In genomic region chr6:144493035-144493910, GRCh38 we compare ENCODE assay signal across 1 cellular context.
TF ChIP-seq lines count a peak whose summit lies in the region.

No MANE protein-coding gene starts in this region.

TF ChIP-seq in IMR-90, 13 proteins besides CTCF, POLR2A, EP300 and RAD21:
- TF ChIP-seq MAZ (IDR thresholded peaks at IDR 0.05; ENCODE audit: borderline replicate concordance, low read depth, low read length) (no peak), RFX5 (IDR thresholded peaks at IDR 0.05; ENCODE audit: low read depth, low read length) (no peak), CEBPB (IDR thresholded peaks at IDR 0.05; ENCODE audit: low read depth, low read length) (no peak)
